ENCODE assay signal across 1 cellular context in genomic region chr7:22346383-22347107, GRCh38.
TF ChIP-seq lines count a peak whose summit lies in the region.

No MANE protein-coding gene starts in this region.

TF ChIP-seq in HepG2, 621 proteins besides CTCF, POLR2A, EP300 and RAD21 (continued from another document and continues in another):
- TF ChIP-seq ZBTB25 (CRISPR knock-in tag; IDR thresholded peaks at IDR 0.05) (no peak), GPBP1L1 (CRISPR knock-in tag; IDR thresholded peaks at IDR 0.05) (no peak), ZNF234 (CRISPR knock-in tag; conservative IDR thresholded peaks at IDR 0.05) (no peak), ZKSCAN5 (CRISPR knock-in tag; IDR thresholded peaks at IDR 0.05) (no peak), E2F1 (CRISPR knock-in tag; IDR thresholded peaks at IDR 0.05) (no peak), HHEX (CRISPR knock-in tag; IDR thresholded peaks at IDR 0.05) (no peak), ZNF772 (CRISPR knock-in tag; IDR thresholded peaks at IDR 0.05) (no peak), DPF2 (CRISPR knock-in tag; IDR thresholded peaks at IDR 0.05; ENCODE audit: borderline replicate concordance, low read depth) (peak; percentile 43; the same call in 1 of the 2 replicates), RFX3 (CRISPR knock-in tag; IDR thresholded peaks at IDR 0.05) (no peak), SP140L (CRISPR knock-in tag; IDR thresholded peaks at IDR 0.05; ENCODE audit: borderline replicate concordance) (no peak), THRA (CRISPR knock-in tag; IDR thresholded peaks at IDR 0.05; ENCODE audit: borderline replicate concordance) (peak; percentile 56; the same call in 1 of the 2 replicates), TBL1XR1 (IDR thresholded peaks at IDR 0.05; ENCODE audit: borderline replicate concordance, low read length, partially characterized antibody) (no peak), NFE2 (CRISPR knock-in tag; IDR thresholded peaks at IDR 0.05) (no peak), PITX1 (CRISPR knock-in tag; IDR thresholded peaks at IDR 0.05) (peak; percentile 57; the same call in 1 of the 2 replicates), FOXM1 (CRISPR knock-in tag; IDR thresholded peaks at IDR 0.05) (no peak), ZNF761 (CRISPR knock-in tag; conservative IDR thresholded peaks at IDR 0.05) (no peak), ZNF7 (CRISPR knock-in tag; IDR thresholded peaks at IDR 0.05) (no peak), YEATS2 (CRISPR knock-in tag; IDR thresholded peaks at IDR 0.05; ENCODE audit: borderline replicate concordance) (no peak), SIN3A (IDR thresholded peaks at IDR 0.05; ENCODE audit: borderline replicate concordance, low read depth, low read length) (no peak), PRDM10 (CRISPR knock-in tag; IDR thresholded peaks at IDR 0.05; ENCODE audit: low read depth) (no peak), ZBTB46 (CRISPR knock-in tag; IDR thresholded peaks at IDR 0.05; ENCODE audit: borderline replicate concordance) (no peak), ATAD3A (CRISPR knock-in tag; IDR thresholded peaks at IDR 0.05) (no peak), SIX4 (CRISPR knock-in tag; IDR thresholded peaks at IDR 0.05) (no peak; the same call in 1 of the 2 replicates), RAD51 (IDR thresholded peaks at IDR 0.05; ENCODE audit: borderline replicate concordance) (no peak), SMARCC2 (IDR thresholded peaks at IDR 0.05) (no peak), ZNF138 (CRISPR knock-in tag; IDR thresholded peaks at IDR 0.05; ENCODE audit: low read depth) (no peak), CEBPG (CRISPR knock-in tag; IDR thresholded peaks at IDR 0.05) (peak; percentile 95), ZNF567 (CRISPR knock-in tag; IDR thresholded peaks at IDR 0.05; ENCODE audit: borderline replicate concordance) (no peak), SMYD3 (CRISPR knock-in tag; IDR thresholded peaks at IDR 0.05) (0 out of 2 replicates have a peak, but pooled peaks have one; percentile 53), ZNF570 (CRISPR knock-in tag; IDR thresholded peaks at IDR 0.05; ENCODE audit: borderline replicate concordance) (no peak), ZFP36L2 (CRISPR knock-in tag; IDR thresholded peaks at IDR 0.05) (no peak), JARID2 (CRISPR knock-in tag; IDR thresholded peaks at IDR 0.05; ENCODE audit: insufficient replicate concordance) (no peak), PLSCR1 (CRISPR knock-in tag; IDR thresholded peaks at IDR 0.05; ENCODE audit: borderline replicate concordance) (no peak), BHLHE40 (IDR thresholded peaks at IDR 0.05; ENCODE audit: low read length) (no peak), RCOR2 (CRISPR knock-in tag; IDR thresholded peaks at IDR 0.05) (no peak), YY1 (IDR thresholded peaks at IDR 0.05; ENCODE audit: insufficient read depth, insufficient replicate concordance, low read depth, low read length) (no peak), KDM1A (CRISPR knock-in tag; IDR thresholded peaks at IDR 0.05) (no peak), ZNF557 (CRISPR knock-in tag; IDR thresholded peaks at IDR 0.05) (no peak), ELF1 (CRISPR knock-in tag; IDR thresholded peaks at IDR 0.05) (no peak), ZNF264 (CRISPR knock-in tag; IDR thresholded peaks at IDR 0.05) (no peak), FOSL1 (CRISPR knock-in tag; IDR thresholded peaks at IDR 0.05; ENCODE audit: borderline replicate concordance) (peak; percentile 26; the same call in 1 of the 2 replicates)
- TF ChIP-seq, protein P1, sequence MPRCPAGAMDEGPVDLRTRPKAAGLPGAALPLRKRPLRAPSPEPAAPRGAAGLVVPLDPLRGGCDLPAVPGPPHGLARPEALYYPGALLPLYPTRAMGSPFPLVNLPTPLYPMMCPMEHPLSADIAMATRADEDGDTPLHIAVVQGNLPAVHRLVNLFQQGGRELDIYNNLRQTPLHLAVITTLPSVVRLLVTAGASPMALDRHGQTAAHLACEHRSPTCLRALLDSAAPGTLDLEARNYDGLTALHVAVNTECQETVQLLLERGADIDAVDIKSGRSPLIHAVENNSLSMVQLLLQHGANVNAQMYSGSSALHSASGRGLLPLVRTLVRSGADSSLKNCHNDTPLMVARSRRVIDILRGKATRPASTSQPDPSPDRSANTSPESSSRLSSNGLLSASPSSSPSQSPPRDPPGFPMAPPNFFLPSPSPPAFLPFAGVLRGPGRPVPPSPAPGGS (CRISPR knock-in tag; IDR thresholded peaks at IDR 0.05) = no peak
- TF ChIP-seq, protein P2, sequence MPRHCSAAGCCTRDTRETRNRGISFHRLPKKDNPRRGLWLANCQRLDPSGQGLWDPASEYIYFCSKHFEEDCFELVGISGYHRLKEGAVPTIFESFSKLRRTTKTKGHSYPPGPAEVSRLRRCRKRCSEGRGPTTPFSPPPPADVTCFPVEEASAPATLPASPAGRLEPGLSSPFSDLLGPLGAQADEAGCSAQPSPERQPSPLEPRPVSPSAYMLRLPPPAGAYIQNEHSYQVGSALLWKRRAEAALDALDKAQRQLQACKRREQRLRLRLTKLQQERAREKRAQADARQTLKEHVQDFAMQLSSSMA (CRISPR knock-in tag; IDR thresholded peaks at IDR 0.05) = no peak
- TF ChIP-seq, protein P3, sequence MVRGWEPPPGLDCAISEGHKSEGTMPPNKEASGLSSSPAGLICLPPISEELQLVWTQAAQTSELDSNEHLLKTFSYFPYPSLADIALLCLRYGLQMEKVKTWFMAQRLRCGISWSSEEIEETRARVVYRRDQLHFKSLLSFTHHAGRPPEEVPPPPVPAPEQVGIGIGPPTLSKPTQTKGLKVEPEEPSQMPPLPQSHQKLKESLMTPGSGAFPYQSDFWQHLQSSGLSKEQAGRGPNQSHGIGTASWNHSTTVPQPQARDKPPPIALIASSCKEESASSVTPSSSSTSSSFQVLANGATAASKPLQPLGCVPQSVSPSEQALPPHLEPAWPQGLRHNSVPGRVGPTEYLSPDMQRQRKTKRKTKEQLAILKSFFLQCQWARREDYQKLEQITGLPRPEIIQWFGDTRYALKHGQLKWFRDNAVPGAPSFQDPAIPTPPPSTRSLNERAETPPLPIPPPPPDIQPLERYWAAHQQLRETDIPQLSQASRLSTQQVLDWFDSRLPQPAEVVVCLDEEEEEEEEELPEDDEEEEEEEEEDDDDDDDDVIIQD (CRISPR knock-in tag; IDR thresholded peaks at IDR 0.05; ENCODE audit: low read depth) = peak; percentile 89
- TF ChIP-seq, protein P4, sequence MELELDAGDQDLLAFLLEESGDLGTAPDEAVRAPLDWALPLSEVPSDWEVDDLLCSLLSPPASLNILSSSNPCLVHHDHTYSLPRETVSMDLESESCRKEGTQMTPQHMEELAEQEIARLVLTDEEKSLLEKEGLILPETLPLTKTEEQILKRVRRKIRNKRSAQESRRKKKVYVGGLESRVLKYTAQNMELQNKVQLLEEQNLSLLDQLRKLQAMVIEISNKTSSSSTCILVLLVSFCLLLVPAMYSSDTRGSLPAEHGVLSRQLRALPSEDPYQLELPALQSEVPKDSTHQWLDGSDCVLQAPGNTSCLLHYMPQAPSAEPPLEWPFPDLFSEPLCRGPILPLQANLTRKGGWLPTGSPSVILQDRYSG (CRISPR knock-in tag; IDR thresholded peaks at IDR 0.05) = no peak
- TF ChIP-seq, protein P5, sequence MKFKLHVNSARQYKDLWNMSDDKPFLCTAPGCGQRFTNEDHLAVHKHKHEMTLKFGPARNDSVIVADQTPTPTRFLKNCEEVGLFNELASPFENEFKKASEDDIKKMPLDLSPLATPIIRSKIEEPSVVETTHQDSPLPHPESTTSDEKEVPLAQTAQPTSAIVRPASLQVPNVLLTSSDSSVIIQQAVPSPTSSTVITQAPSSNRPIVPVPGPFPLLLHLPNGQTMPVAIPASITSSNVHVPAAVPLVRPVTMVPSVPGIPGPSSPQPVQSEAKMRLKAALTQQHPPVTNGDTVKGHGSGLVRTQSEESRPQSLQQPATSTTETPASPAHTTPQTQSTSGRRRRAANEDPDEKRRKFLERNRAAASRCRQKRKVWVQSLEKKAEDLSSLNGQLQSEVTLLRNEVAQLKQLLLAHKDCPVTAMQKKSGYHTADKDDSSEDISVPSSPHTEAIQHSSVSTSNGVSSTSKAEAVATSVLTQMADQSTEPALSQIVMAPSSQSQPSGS (CRISPR knock-in tag; IDR thresholded peaks at IDR 0.05) = 0 out of 2 replicates have a peak, but pooled peaks have one; percentile 37
- TF ChIP-seq, protein P6, sequence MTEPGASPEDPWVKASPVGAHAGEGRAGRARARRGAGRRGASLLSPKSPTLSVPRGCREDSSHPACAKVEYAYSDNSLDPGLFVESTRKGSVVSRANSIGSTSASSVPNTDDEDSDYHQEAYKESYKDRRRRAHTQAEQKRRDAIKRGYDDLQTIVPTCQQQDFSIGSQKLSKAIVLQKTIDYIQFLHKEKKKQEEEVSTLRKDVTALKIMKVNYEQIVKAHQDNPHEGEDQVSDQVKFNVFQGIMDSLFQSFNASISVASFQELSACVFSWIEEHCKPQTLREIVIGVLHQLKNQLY (CRISPR knock-in tag; IDR thresholded peaks at IDR 0.05) = no peak
